20 cellular contexts compared by ENCODE assay signal in the genomic region with DNA sequence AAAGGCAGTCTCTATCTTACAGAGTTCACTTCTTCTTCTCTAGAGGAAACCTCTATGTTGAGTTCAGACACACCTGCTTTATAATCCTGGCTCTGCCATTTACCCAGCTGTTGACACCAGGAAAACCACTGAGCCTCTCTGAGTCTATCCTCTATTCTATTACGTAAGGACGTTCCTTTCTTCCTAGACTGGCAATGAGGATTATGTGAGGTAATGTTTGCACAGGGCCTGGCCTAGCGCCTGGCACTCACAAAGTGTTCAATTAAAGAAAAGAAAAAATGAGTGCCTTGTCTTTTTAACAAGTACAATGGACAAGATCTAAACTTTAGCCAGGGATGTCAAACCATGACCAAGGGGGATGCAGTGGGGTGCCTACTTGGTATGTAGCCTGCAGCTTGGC.
DNase-seq lines count a peak whose midpoint lies in the region; ATAC-seq and TF ChIP-seq lines count a peak whose summit lies in the region.
"Had no signal": no experiment of that assay in that cellular context is flagged by ENCODE, and none has a peak within 500 bp of the region (broad histone marks: within the 10 kb centered on the region; RNA-seq: fewer than 3 reads in every experiment).

No MANE protein-coding gene starts in this region.

- DNase-seq in NCI-H2029 treated with DMSO at 0.1 percent for 48 hours (lab: John Stamatoyannopoulos, UW) = peak; percentile 55
- DNase-seq in colonic mucosa = peak; percentile 32
- peak; percentile 33 for DNase-seq in medulla oblongata (ENCODE audit: extremely low spot score)
- no peak for DNase-seq in tibial artery
- DNase-seq in GM23338 (ENCODE audit: low spot score) = no peak
- DNase-seq in HPDE6-E6E7 (ENCODE audit: extremely low spot score) = no peak
- no peak for DNase-seq in PC-9
- DNase-seq: activated naive CD4-positive, alpha-beta T cell treated with anti-CD3 and anti-CD28 coated beads, Interleukin-2, amount 10 ng/mL, durations not matched to agents 7 days and 5 days; activated T-cell treated with anti-CD3 and anti-CD28 coated beads, Interleukin-2, amount 50 U/mL, for 72 hours; CD8-positive, alpha-beta memory T cell; cerebellar nuclear complex; erythroblast; H9; KBM-7; MV-4-11; NCI-H1694 treated with DMSO at 0.1 percent for 48 hours; ovary; SW 1271 had no signal

- H3K27me3 ChIP-seq in colonic mucosa (no peaks in the 10 kb centered on the region), tibial artery (no peaks in the 10 kb centered on the region), GM23338 (ENCODE audit: insufficient read depth) (no peaks in the 10 kb centered on the region), PC-9 (ENCODE audit: insufficient read depth, low read depth) (no peaks in the 10 kb centered on the region)
- H3K27me3 ChIP-seq: ovary, suprapubic skin had no signal

- intact Hi-C loops in colonic mucosa (cut with DNase I) (no loop called here), tibial artery (cut with DNase I; ENCODE audit: low total_unique reads) (no loop called here), PC-9 (cut with micrococcal nuclease; ENCODE audit: unreplicated experiment) (no loop called here)

- H3K4me3 ChIP-seq in colonic mucosa = no peak overlapping the region
- H3K4me3 ChIP-seq in tibial artery = no peak overlapping the region
- H3K4me3 ChIP-seq in GM23338 = no peak overlapping the region
- H3K4me3 ChIP-seq in PC-9 = no peak overlapping the region
- H3K4me3 ChIP-seq: ovary, suprapubic skin had no signal

- no peak overlapping the region for H3K9ac ChIP-seq in colonic mucosa (ENCODE audit: low read depth in 2 of 2, low read length in 2 of 2)

- no peaks in the 10 kb centered on the region for H3K36me3 Mint-ChIP-seq in GM23338 (ENCODE audit: low read depth)
- H3K36me3 Mint-ChIP-seq: activated naive CD4-positive, alpha-beta T cell treated with anti-CD3 and anti-CD28 coated beads, Interleukin-2, amount 10 ng/mL, durations not matched to agents 7 days and 5 days; CD8-positive, alpha-beta memory T cell had no signal

- peaks cover 2% of the 10 kb centered on the region for H3K27me3 Mint-ChIP-seq in GM23338 (ENCODE audit: insufficient read depth, low read depth, poor library complexity)
- H3K27me3 Mint-ChIP-seq: CD8-positive, alpha-beta memory T cell had no signal

- H3F3A ChIP-seq in GM23338 (replicated peaks; ENCODE audit: low read depth) (no peaks in the 10 kb centered on the region), PC-9 (ENCODE audit: insufficient read depth, low read depth) (no peaks in the 10 kb centered on the region)

- H3K9me2 ChIP-seq in GM23338 (ENCODE audit: insufficient read depth) (no peaks in the 10 kb centered on the region), PC-9 (ENCODE audit: insufficient read depth) (no peaks in the 10 kb centered on the region)

- CTCF ChIA-PET in PC-9 (lab: Charles Lee) = no interaction called here

- H4K20me1 ChIP-seq in GM23338 (replicated peaks; ENCODE audit: insufficient read depth) (no peaks in the 10 kb centered on the region), PC-9 (ENCODE audit: insufficient read depth) (no peaks in the 10 kb centered on the region)

- H3K9me3 ChIP-seq in colonic mucosa (no peaks in the 10 kb centered on the region), tibial artery (no peaks in the 10 kb centered on the region), PC-9 (ENCODE audit: insufficient read depth, low read depth) (no peaks in the 10 kb centered on the region)
- H3K9me3 ChIP-seq: ovary, suprapubic skin had no signal

- no peaks in the 10 kb centered on the region for H3K9me3 Mint-ChIP-seq in GM23338
- H3K9me3 Mint-ChIP-seq: H9 had no signal

- no peak for ATAC-seq in GM23338
- ATAC-seq: activated T-cell treated with anti-CD3 and anti-CD28 coated beads, Interleukin-2, amount 50 U/mL, for 72 hours had no signal

- no peak overlapping the region for H3K4me2 ChIP-seq in GM23338
- H3K4me2 ChIP-seq in PC-9 = no peak overlapping the region

- H3K4me1 Mint-ChIP-seq in GM23338 = no peaks in the 10 kb centered on the region
- H3K4me1 Mint-ChIP-seq: activated naive CD4-positive, alpha-beta T cell treated with anti-CD3 and anti-CD28 coated beads, Interleukin-2, amount 10 ng/mL, durations not matched to agents 7 days and 5 days; CD8-positive, alpha-beta memory T cell; H9 had no signal

- no peak overlapping the region for H3K27ac Mint-ChIP-seq in GM23338
- H3K27ac Mint-ChIP-seq: activated naive CD4-positive, alpha-beta T cell treated with anti-CD3 and anti-CD28 coated beads, Interleukin-2, amount 10 ng/mL, durations not matched to agents 7 days and 5 days; activated T-cell treated with anti-CD3 and anti-CD28 coated beads, Interleukin-2, amount 50 U/mL, for 72 hours; CD8-positive, alpha-beta memory T cell; H9 had no signal

- H2AFZ ChIP-seq in GM23338 (no peak overlapping the region), PC-9 (no peak overlapping the region)

- H3K79me2 ChIP-seq in GM23338 (replicated peaks; ENCODE audit: insufficient read depth) (no peaks in the 10 kb centered on the region), PC-9 (ENCODE audit: low read depth) (no peaks in the 10 kb centered on the region)

- BruUV-seq in PC-9 (replicated peaks; lab: Mats Ljungman, UMichigan) = no TSS peak

- H3K27ac ChIP-seq in colonic mucosa (no peak overlapping the region), tibial artery (peak overlapping the region; percentile 39 to 55), GM23338 (ENCODE audit: low read depth) (no peak overlapping the region), PC-9 (no peak overlapping the region)
- H3K27ac ChIP-seq: ovary, suprapubic skin had no signal

- H3K4me1 ChIP-seq in colonic mucosa = no peaks in the 10 kb centered on the region
- H3K4me1 ChIP-seq in tibial artery = peaks cover 0 to 32% (median 23%) of the 10 kb centered on the region in 4 donors
- no peaks in the 10 kb centered on the region for H3K4me1 ChIP-seq in GM23338 (ENCODE audit: insufficient read depth)
- H3K4me1 ChIP-seq in PC-9 (replicated peaks; ENCODE audit: insufficient read depth) = no peaks in the 10 kb centered on the region

- H3K36me3 ChIP-seq in colonic mucosa (no peaks in the 10 kb centered on the region), tibial artery (no peaks in the 10 kb centered on the region), GM23338 (ENCODE audit: insufficient read depth) (no peaks in the 10 kb centered on the region), PC-9 (ENCODE audit: low read depth) (no peaks in the 10 kb centered on the region)
- H3K36me3 ChIP-seq: ovary, suprapubic skin had no signal

- H3K4me3 Mint-ChIP-seq in GM23338 = no peak overlapping the region
- H3K4me3 Mint-ChIP-seq: activated naive CD4-positive, alpha-beta T cell treated with anti-CD3 and anti-CD28 coated beads, Interleukin-2, amount 10 ng/mL, durations not matched to agents 7 days and 5 days; activated T-cell treated with anti-CD3 and anti-CD28 coated beads, Interleukin-2, amount 50 U/mL, for 72 hours; CD8-positive, alpha-beta memory T cell; H9; nephron had no signal

- TF ChIP-seq CTCF in colonic mucosa (IDR thresholded peaks at IDR 0.05) (no peak), tibial artery (IDR thresholded peaks at IDR 0.05) (no peak), GM23338 (conservative IDR thresholded peaks at IDR 0.05; ENCODE audit: low read depth in 2 of 2) (no peak), PC-9 (conservative IDR thresholded peaks at IDR 0.05) (no peak)

- POLR2A ChIA-PET in PC-9 (lab: Charles Lee; ENCODE audit: unreplicated experiment) = no interaction called here

TF ChIP-seq in GM23338, 12 proteins besides CTCF, POLR2A, EP300 and RAD21 (continues in another document):
- TF ChIP-seq CREB1 (CRISPR knock-in tag; IDR thresholded peaks at IDR 0.05; ENCODE audit: low read depth) (no peak), NANOG (IDR thresholded peaks at IDR 0.05; ENCODE audit: borderline replicate concordance) (no peak), ZNF114 (CRISPR knock-in tag; IDR thresholded peaks at IDR 0.05) (no peak), POLR2AphosphoS5 (IDR thresholded peaks at IDR 0.05; ENCODE audit: low read depth) (no peak), ZNF331 (CRISPR knock-in tag; IDR thresholded peaks at IDR 0.05; ENCODE audit: low read depth) (no peak)
- TF ChIP-seq, protein P1, sequence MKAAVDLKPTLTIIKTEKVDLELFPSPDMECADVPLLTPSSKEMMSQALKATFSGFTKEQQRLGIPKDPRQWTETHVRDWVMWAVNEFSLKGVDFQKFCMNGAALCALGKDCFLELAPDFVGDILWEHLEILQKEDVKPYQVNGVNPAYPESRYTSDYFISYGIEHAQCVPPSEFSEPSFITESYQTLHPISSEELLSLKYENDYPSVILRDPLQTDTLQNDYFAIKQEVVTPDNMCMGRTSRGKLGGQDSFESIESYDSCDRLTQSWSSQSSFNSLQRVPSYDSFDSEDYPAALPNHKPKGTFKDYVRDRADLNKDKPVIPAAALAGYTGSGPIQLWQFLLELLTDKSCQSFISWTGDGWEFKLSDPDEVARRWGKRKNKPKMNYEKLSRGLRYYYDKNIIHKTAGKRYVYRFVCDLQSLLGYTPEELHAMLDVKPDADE (IDR thresholded peaks at IDR 0.05) = no peak
- TF ChIP-seq, protein P2, sequence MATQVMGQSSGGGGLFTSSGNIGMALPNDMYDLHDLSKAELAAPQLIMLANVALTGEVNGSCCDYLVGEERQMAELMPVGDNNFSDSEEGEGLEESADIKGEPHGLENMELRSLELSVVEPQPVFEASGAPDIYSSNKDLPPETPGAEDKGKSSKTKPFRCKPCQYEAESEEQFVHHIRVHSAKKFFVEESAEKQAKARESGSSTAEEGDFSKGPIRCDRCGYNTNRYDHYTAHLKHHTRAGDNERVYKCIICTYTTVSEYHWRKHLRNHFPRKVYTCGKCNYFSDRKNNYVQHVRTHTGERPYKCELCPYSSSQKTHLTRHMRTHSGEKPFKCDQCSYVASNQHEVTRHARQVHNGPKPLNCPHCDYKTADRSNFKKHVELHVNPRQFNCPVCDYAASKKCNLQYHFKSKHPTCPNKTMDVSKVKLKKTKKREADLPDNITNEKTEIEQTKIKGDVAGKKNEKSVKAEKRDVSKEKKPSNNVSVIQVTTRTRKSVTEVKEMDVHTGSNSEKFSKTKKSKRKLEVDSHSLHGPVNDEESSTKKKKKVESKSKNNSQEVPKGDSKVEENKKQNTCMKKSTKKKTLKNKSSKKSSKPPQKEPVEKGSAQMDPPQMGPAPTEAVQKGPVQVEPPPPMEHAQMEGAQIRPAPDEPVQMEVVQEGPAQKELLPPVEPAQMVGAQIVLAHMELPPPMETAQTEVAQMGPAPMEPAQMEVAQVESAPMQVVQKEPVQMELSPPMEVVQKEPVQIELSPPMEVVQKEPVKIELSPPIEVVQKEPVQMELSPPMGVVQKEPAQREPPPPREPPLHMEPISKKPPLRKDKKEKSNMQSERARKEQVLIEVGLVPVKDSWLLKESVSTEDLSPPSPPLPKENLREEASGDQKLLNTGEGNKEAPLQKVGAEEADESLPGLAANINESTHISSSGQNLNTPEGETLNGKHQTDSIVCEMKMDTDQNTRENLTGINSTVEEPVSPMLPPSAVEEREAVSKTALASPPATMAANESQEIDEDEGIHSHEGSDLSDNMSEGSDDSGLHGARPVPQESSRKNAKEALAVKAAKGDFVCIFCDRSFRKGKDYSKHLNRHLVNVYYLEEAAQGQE (IDR thresholded peaks at IDR 0.05; ENCODE audit: unreplicated experiment) = no peak

Comparison
In these comparisons a context has a peak if more than half of its experiments do, and no peak if none do; other contexts are left out.
1. DNase-seq: peak in NCI-H2029 treated with DMSO at 0.1 percent for 48 hours (single experiment), colonic mucosa (single experiment) and medulla oblongata (single experiment); none in tibial artery (0 of 2), GM23338 (single experiment), HPDE6-E6E7 (single experiment) and PC-9 (0 of 2).
2. H3K27ac ChIP-seq: peak in tibial artery (2 of 2); none in colonic mucosa (single experiment), GM23338 (single experiment) and PC-9 (single experiment).